In genomic region chr9:125888220-125888619, GRCh38 we compare ENCODE assay signal across 14 cellular contexts.
A peak's percentile ranks its signal among the peaks of the same experiment; 100 is the strongest.
DNase-seq lines count a peak whose midpoint lies in the region; ATAC-seq and TF ChIP-seq lines count a peak whose summit lies in the region.
"Had no signal": no experiment of that assay in that cellular context is flagged by ENCODE, and none has a peak within 500 bp of the region (broad histone marks: within the 10 kb centered on the region; RNA-seq: fewer than 3 reads in every experiment).

No MANE protein-coding gene starts in this region.

- no peak for ATAC-seq in HG02840 (IDR thresholded peaks at IDR 0.05; ENCODE audit: low FRiP score, unreplicated experiment)
- ATAC-seq in effector memory CD8-positive, alpha-beta T cell (replicated peaks): no peak
- ATAC-seq: activated CD8-positive, alpha-beta T cell treated with anti-CD3 and anti-CD28 coated beads, Interleukin-2, amount 10 ng/mL, durations not matched to agents 7 days and 5 days had no signal

- H3K27ac ChIP-seq in neural cell (ENCODE audit: low read length): peak overlapping the region; percentile 99
- H3K27ac ChIP-seq: A549 had no signal

- H3K9ac ChIP-seq in neural cell (ENCODE audit: low read length): peak overlapping the region; percentile 89

- no peaks in the 10 kb centered on the region for H3K9me3 ChIP-seq in neural cell (ENCODE audit: low read length)
- H3K9me3 ChIP-seq: A549, prostate gland had no signal

- H3K36me3 ChIP-seq in neural cell (ENCODE audit: insufficient read depth, low read length): no peaks in the 10 kb centered on the region
- H3K36me3 ChIP-seq: prostate gland had no signal

- H3K4me2 ChIP-seq in neural cell (ENCODE audit: low read length): peak overlapping the region; percentile 83
- H3K4me2 ChIP-seq: A549 had no signal

- H3K4me3 Mint-ChIP-seq in effector memory CD8-positive, alpha-beta T cell: no peak overlapping the region
- H3K4me3 Mint-ChIP-seq: activated CD8-positive, alpha-beta T cell treated with anti-CD3 and anti-CD28 coated beads, Interleukin-2, amount 10 ng/mL, durations not matched to agents 7 days and 5 days had no signal

- no peaks in the 10 kb centered on the region for H3K36me3 Mint-ChIP-seq in effector memory CD8-positive, alpha-beta T cell (ENCODE audit: insufficient read depth)

- H3F3A ChIP-seq in neural cell (ENCODE audit: insufficient read depth, low read length, poor library complexity, severe bottlenecking): peaks cover 30% of the 10 kb centered on the region

- no peak overlapping the region for H3K27ac Mint-ChIP-seq in effector memory CD8-positive, alpha-beta T cell
- H3K27ac Mint-ChIP-seq: activated CD8-positive, alpha-beta T cell treated with anti-CD3 and anti-CD28 coated beads, Interleukin-2, amount 10 ng/mL, durations not matched to agents 7 days and 5 days had no signal

- H3K27me3 Mint-ChIP-seq in effector memory CD8-positive, alpha-beta T cell: peaks cover 20 to 28% of the 10 kb centered on the region in 2 donors

- peak; percentile 53 for DNase-seq in NCI-H1694 treated with DMSO at 0.1 percent for 48 hours (lab: John Stamatoyannopoulos, UW)
- no peak for DNase-seq in NCI-H1694 (lab: John Stamatoyannopoulos, UW)
- DNase-seq in HCEC 1CT: peak; percentile 37
- DNase-seq in epithelial cell of esophagus (ENCODE audit: low read depth): peak; percentile 17
- no peak for DNase-seq in effector memory CD8-positive, alpha-beta T cell
- DNase-seq in activated naive CD4-positive, alpha-beta T cell treated with anti-CD3 and anti-CD28 coated beads, Interleukin-2, amount 50 U/mL, for 16 hours: no peak
- DNase-seq: activated CD8-positive, alpha-beta T cell treated with anti-CD3 and anti-CD28 coated beads, Interleukin-2, amount 10 ng/mL, durations not matched to agents 7 days and 5 days; activated gamma-delta T cell treated with Interleukin-2 at 50 U/mL for 16 hours; central memory CD4-positive, alpha-beta T cell; T1000 had no signal

- H3K27me3 ChIP-seq in neural cell (ENCODE audit: insufficient read depth, low read depth, low read length): no peaks in the 10 kb centered on the region

- TF ChIP-seq RAD21 in neural cell (conservative IDR thresholded peaks at IDR 0.05): no peak

- no peaks in the 10 kb centered on the region for H3K9me3 Mint-ChIP-seq in effector memory CD8-positive, alpha-beta T cell

- peaks cover 88% of the 10 kb centered on the region for H3K79me2 ChIP-seq in neural cell (replicated peaks; ENCODE audit: insufficient read depth, low read length)

- H2AFZ ChIP-seq in neural cell (ENCODE audit: low read depth, low read length): no peak overlapping the region

- no peaks in the 10 kb centered on the region for H4K20me1 ChIP-seq in neural cell (ENCODE audit: insufficient read depth)

- no peaks in the 10 kb centered on the region for H3K9me2 ChIP-seq in neural cell (ENCODE audit: insufficient read depth, low read length)

- H3K4me1 Mint-ChIP-seq in effector memory CD8-positive, alpha-beta T cell (ENCODE audit: low read depth in 2 of 2): peaks cover 5 to 14% of the 10 kb centered on the region in 2 donors

- H3K4me3 ChIP-seq in epithelial cell of esophagus (ENCODE audit: low read length) (no peak overlapping the region), neural cell (ENCODE audit: low read length) (peak overlapping the region; percentile 72)
- H3K4me3 ChIP-seq: A549 had no signal

- TF ChIP-seq CTCF in epithelial cell of esophagus (IDR thresholded peaks at IDR 0.05; ENCODE audit: insufficient read depth, low read depth, low read length, missing control alignments) (no peak), neural cell (IDR thresholded peaks at IDR 0.05; ENCODE audit: poor library complexity, severe bottlenecking) (no peak)

- no peak for TF ChIP-seq EP300 in neural cell (conservative IDR thresholded peaks at IDR 0.05; ENCODE audit: poor library complexity, severe bottlenecking)

TF ChIP-seq in neural cell, 6 proteins besides CTCF, POLR2A, EP300 and RAD21:
- TF ChIP-seq REST (IDR thresholded peaks at IDR 0.05; ENCODE audit: borderline replicate concordance) (peak; percentile 49), EZH2 (IDR thresholded peaks at IDR 0.05; ENCODE audit: borderline replicate concordance, insufficient read depth, low read length, poor library complexity, severe bottlenecking) (no peak), POLR2AphosphoS5 (IDR thresholded peaks at IDR 0.05) (peak; percentile 16)

Comparison
In these comparisons a context has a peak if more than half of its experiments do, and no peak if none do; other contexts are left out.
1. DNase-seq: peak in NCI-H1694 treated with DMSO at 0.1 percent for 48 hours (single experiment), HCEC 1CT (single experiment) and epithelial cell of esophagus (single experiment); none in NCI-H1694 (single experiment), effector memory CD8-positive, alpha-beta T cell (0 of 3) and activated naive CD4-positive, alpha-beta T cell treated with anti-CD3 and anti-CD28 coated beads, Interleukin-2, amount 50 U/mL, for 16 hours (single experiment).